Comparison of ENCODE assay signal across 4 cellular contexts in the genomic region with DNA sequence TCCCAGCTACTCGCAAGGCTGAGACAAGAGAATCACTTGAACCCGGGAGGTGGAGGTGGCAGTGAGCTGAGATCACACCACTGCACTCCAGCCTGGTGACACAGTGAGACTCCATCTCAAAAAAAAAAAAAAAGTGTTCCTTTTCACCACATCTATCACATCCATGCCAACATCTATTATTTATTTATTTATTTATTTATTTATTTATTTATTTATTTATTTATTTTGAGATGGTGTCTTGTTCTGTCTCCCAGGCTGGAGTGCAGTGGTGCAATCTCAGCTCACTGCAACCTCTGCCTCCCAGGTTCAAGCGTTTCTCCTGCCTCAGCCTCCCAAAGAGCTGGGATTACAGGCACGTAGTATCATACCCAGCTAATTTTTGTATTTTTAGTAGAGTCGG. TPM values are rescaled to one million over a fixed set of nuclear protein-coding genes. Genes with fewer than 3 reads are reported as not detected.
"Had no signal": no experiment of that assay in that cellular context is flagged by ENCODE, and none has a peak within 500 bp of the region (broad histone marks: within the 10 kb centered on the region; RNA-seq: fewer than 3 reads in every experiment).

No MANE protein-coding gene starts in this region.

RNA-seq across cellular contexts. Expression of gene UGT3A1, which starts 28.4 kb away (rescaled TPM):
- polyA plus RNA-seq: HepG2, IgD-negative memory B cell, IMR-90, K562 had no signal

RNA-seq across cellular contexts. Expression of gene UGT3A2, which starts 47.1 kb away (rescaled TPM):
- polyA plus RNA-seq: HepG2, IgD-negative memory B cell, IMR-90, K562 had no signal
